ENCODE assay signal across 15 cellular contexts in genomic region chr13:69704311-69704710, GRCh38.
"Had no signal": no experiment of that assay in that cellular context is flagged by ENCODE, and none has a peak within 500 bp of the region (broad histone marks: within the 10 kb centered on the region; RNA-seq: fewer than 3 reads in every experiment).

No MANE protein-coding gene starts in this region.

- DNase-seq: activated CD4-positive, alpha-beta memory T cell treated with anti-CD3 and anti-CD28 coated beads for 36 hours; activated CD4-positive, alpha-beta T cell treated with anti-CD3 and anti-CD28 coated beads for 1 hour; activated effector memory CD4-positive, alpha-beta T cell treated with anti-CD3 and anti-CD28 coated beads, Interleukin-2, amount 50 U/mL, for 16 hours; activated T-cell treated with anti-CD3 and anti-CD28 coated beads, Interleukin-2, amount 50 U/mL, for 4 hours; caudate nucleus; effector CD8-positive, alpha-beta T cell; hippocampal formation; natural killer cell; occipital lobe; stimulated activated CD4-positive, alpha-beta T cell treated with anti-CD3 and anti-CD28 coated beads, Interleukin-15, amount 100 ng/mL, for 24 hours; stimulated activated CD4-positive, alpha-beta T cell treated with anti-CD3 and anti-CD28 coated beads, Interleukin-4, amount 100 ng/mL, for 24 hours; SW 1271; upper lobe of right lung had no signal

- H3K4me3 ChIP-seq: coronary artery, upper lobe of right lung had no signal

- ATAC-seq: activated naive CD4-positive, alpha-beta T cell treated with anti-CD3 and anti-CD28 coated beads, Interleukin-2, amount 50 U/mL, for 72 hours; activated T-cell treated with anti-CD3 and anti-CD28 coated beads, Interleukin-2, amount 50 U/mL, for 4 hours; natural killer cell; upper lobe of right lung had no signal
